23 cellular contexts compared by ENCODE assay signal in genomic region chr2:121688820-121689219, GRCh38.
"Had no signal": no experiment of that assay in that cellular context is flagged by ENCODE, and none has a peak within 500 bp of the region (broad histone marks: within the 10 kb centered on the region; RNA-seq: fewer than 3 reads in every experiment).

No MANE protein-coding gene starts in this region.

- H3K9me3 ChIP-seq: body of pancreas had no signal

- H3K27ac Mint-ChIP-seq: activated CD4-positive, alpha-beta memory T cell treated with anti-CD3 and anti-CD28 coated beads for 36 hours; activated CD4-positive, alpha-beta T cell treated with anti-CD3 and anti-CD28 coated beads for 36 hours; activated CD4-positive, alpha-beta T cell treated with anti-CD3 and anti-CD28 coated beads, Interleukin-2, amount 10 ng/mL, durations not matched to agents 24 days and 14 days; activated CD8-positive, alpha-beta T cell treated with anti-CD3 and anti-CD28 coated beads, Interleukin-2, amount 10 ng/mL, durations not matched to agents 7 days and 5 days; activated naive CD8-positive, alpha-beta T cell; activated T-helper 17 cell treated with anti-CD3 and anti-CD28 coated beads, Interleukin-2, amount 50 U/mL, for 72 hours; endodermal cell; T-cell; T-helper 1 cell treated with Interleukin-12 subunit alpha and Interleukin-12 subunit beta and Interleukin-4 antibody, amounts not matched to agents 30 μg/mL and 1 μg/mL, for 36 hours had no signal

- H3K4me3 ChIP-seq: body of pancreas, heart left ventricle had no signal

- H3K27ac ChIP-seq: heart left ventricle had no signal

- H3K36me3 Mint-ChIP-seq: T-cell had no signal

- H3K27me3 Mint-ChIP-seq: activated CD4-positive, alpha-beta memory T cell treated with anti-CD3 and anti-CD28 coated beads for 36 hours; activated CD4-positive, alpha-beta T cell treated with anti-CD3 and anti-CD28 coated beads for 36 hours; activated CD4-positive, alpha-beta T cell treated with anti-CD3 and anti-CD28 coated beads, Interleukin-2, amount 10 ng/mL, durations not matched to agents 24 days and 14 days; activated naive CD8-positive, alpha-beta T cell; activated T-helper 17 cell treated with anti-CD3 and anti-CD28 coated beads, Interleukin-2, amount 50 U/mL, for 72 hours; T-cell had no signal

- H3K4me1 Mint-ChIP-seq: activated CD4-positive, alpha-beta T cell treated with anti-CD3 and anti-CD28 coated beads for 36 hours; activated T-helper 17 cell treated with anti-CD3 and anti-CD28 coated beads, Interleukin-2, amount 50 U/mL, for 72 hours had no signal

- DNase-seq: activated CD4-positive, alpha-beta memory T cell treated with anti-CD3 and anti-CD28 coated beads for 36 hours; activated CD4-positive, alpha-beta T cell treated with anti-CD3 and anti-CD28 coated beads for 36 hours; activated CD4-positive, alpha-beta T cell treated with anti-CD3 and anti-CD28 coated beads, Interleukin-2, amount 10 ng/mL, durations not matched to agents 24 days and 14 days; activated CD4-positive, CD25-positive, alpha-beta regulatory T cell; activated CD4-positive, CD25-positive, alpha-beta regulatory T cell treated with anti-CD3 and anti-CD28 coated beads, Interleukin-2, amount 50 U/mL, for 72 hours; activated CD8-positive, alpha-beta T cell treated with anti-CD3 and anti-CD28 coated beads, Interleukin-2, amount 10 ng/mL, durations not matched to agents 7 days and 5 days; activated effector memory CD4-positive, alpha-beta T cell treated with Interleukin-2 at 50 U/mL for 16 hours; activated gamma-delta T cell treated with Interleukin-2 at 50 U/mL for 16 hours; activated naive CD4-positive, alpha-beta T cell treated with anti-CD3 and anti-CD28 coated beads, Interleukin-2, amount 50 U/mL, for 16 hours; activated naive CD4-positive, alpha-beta T cell treated with Interleukin-2 at 50 U/mL for 16 hours; activated T-cell treated with anti-CD3 and anti-CD28 coated beads, Interleukin-2, amount 50 U/mL, for 4 hours; amniotic stem cell; caudate nucleus; effector CD8-positive, alpha-beta T cell; endodermal cell; T-cell; T1000 had no signal

- H3K36me3 ChIP-seq: heart left ventricle had no signal

- ATAC-seq: activated CD4-positive, alpha-beta T cell treated with anti-CD3 and anti-CD28 coated beads for 36 hours; activated CD8-positive, alpha-beta T cell treated with anti-CD3 and anti-CD28 coated beads, Interleukin-2, amount 10 ng/mL, durations not matched to agents 7 days and 5 days; activated T-cell treated with anti-CD3 and anti-CD28 coated beads, Interleukin-2, amount 50 U/mL, for 4 hours; activated T-helper 17 cell treated with anti-CD3 and anti-CD28 coated beads, Interleukin-2, amount 50 U/mL, for 72 hours; esophagus mucosa; T-cell had no signal

- H3K4me3 Mint-ChIP-seq: activated CD4-positive, alpha-beta memory T cell treated with anti-CD3 and anti-CD28 coated beads for 36 hours; activated CD4-positive, alpha-beta T cell treated with anti-CD3 and anti-CD28 coated beads for 36 hours; activated CD4-positive, alpha-beta T cell treated with anti-CD3 and anti-CD28 coated beads, Interleukin-2, amount 10 ng/mL, durations not matched to agents 24 days and 14 days; activated CD8-positive, alpha-beta T cell treated with anti-CD3 and anti-CD28 coated beads, Interleukin-2, amount 10 ng/mL, durations not matched to agents 7 days and 5 days; activated naive CD8-positive, alpha-beta T cell; activated T-cell treated with anti-CD3 and anti-CD28 coated beads, Interleukin-2, amount 50 U/mL, for 4 hours; activated T-helper 17 cell treated with anti-CD3 and anti-CD28 coated beads, Interleukin-2, amount 50 U/mL, for 72 hours; endodermal cell; T-cell; T-helper 1 cell treated with Interleukin-12 subunit alpha and Interleukin-12 subunit beta and Interleukin-4 antibody, amounts not matched to agents 30 μg/mL and 1 μg/mL, for 36 hours had no signal

- H3K27me3 ChIP-seq: body of pancreas, heart left ventricle had no signal
